9 cellular contexts compared by ENCODE assay signal in genomic region chr6:35317483-35318199, GRCh38. TPM values are rescaled to one million over a fixed set of nuclear protein-coding genes. Genes with fewer than 3 reads are reported as not detected.
DNase-seq lines count a peak whose midpoint lies in the region; ATAC-seq and TF ChIP-seq lines count a peak whose summit lies in the region.
"Had no signal": no experiment of that assay in that cellular context is flagged by ENCODE, and none has a peak within 500 bp of the region (broad histone marks: within the 10 kb centered on the region; RNA-seq: fewer than 3 reads in every experiment).

No MANE protein-coding gene starts in this region.

- DNase-seq in NCI-H345 treated with DMSO at 0.1 percent for 48 hours (lab: John Stamatoyannopoulos, UW; ENCODE audit: unreplicated experiment) (peak; percentile 40), NCI-H345 (lab: John Stamatoyannopoulos, UW) (no peak), MCF 10A (ENCODE audit: unreplicated experiment) (no peak), left colon (no peak)
- no peak for DNase-seq in stimulated activated CD4-positive, alpha-beta T cell treated with anti-CD3 and anti-CD28 coated beads, Interleukin-4, amount 100 ng/mL, for 4 hours
- DNase-seq in effector CD4-positive, alpha-beta T cell, result no peak

- no peak overlapping the region for H3K27ac Mint-ChIP-seq in MCF 10A (ENCODE audit: low read depth, unreplicated experiment)

- peaks cover 38% of the 10 kb centered on the region for H3K36me3 Mint-ChIP-seq in MCF 10A (ENCODE audit: insufficient read depth, unreplicated experiment)

- CTCF ChIA-PET in MCF 10A (lab: Yijun Ruan, JAX), result interaction anchor here (0.5 to 1.5 kb wide), 3 partner anchors 10 to 33 kb away, joined by 3 to 5 read pairs (median 3); no protein-coding TSS in a partner anchor

- intact Hi-C loops in MCF 10A (cut with micrococcal nuclease), result no loop called here
- intact Hi-C loops in left colon (cut with DNase I, micrococcal nuclease), result no loop called here

- POLR2A ChIA-PET in MCF 10A (lab: Yijun Ruan, JAX), result no interaction called here

- H3K4me1 Mint-ChIP-seq in MCF 10A (ENCODE audit: insufficient read depth, unreplicated experiment), result peaks cover 10% of the 10 kb centered on the region

- peak overlapping the region; percentile 77 for H3K4me3 Mint-ChIP-seq in MCF 10A (ENCODE audit: unreplicated experiment)

- BruUV-seq in MCF 10A (replicated peaks; lab: Mats Ljungman, UMichigan), result no TSS peak

- no peaks in the 10 kb centered on the region for H3K9me3 Mint-ChIP-seq in MCF 10A (ENCODE audit: unreplicated experiment)

- TF ChIP-seq CTCF in MCF 10A (IDR thresholded peaks at IDR 0.05; ENCODE audit: unreplicated experiment), result no peak

- H3K27ac ChIP-seq in temporal lobe (ENCODE audit: low read depth, low read length), result peak overlapping the region; percentile 9
- H3K27ac ChIP-seq: BLaER1 had no signal

- H3K27me3 Mint-ChIP-seq in MCF 10A (ENCODE audit: insufficient read depth, unreplicated experiment), result no peaks in the 10 kb centered on the region

- peak; percentile 51 for ATAC-seq in left colon
- no peak for ATAC-seq in GM18868 (IDR thresholded peaks at IDR 0.05; ENCODE audit: unreplicated experiment)

RNA-seq across cellular contexts. Expression of gene DEF6, which starts 20.0 kb away (rescaled TPM):
- 17.8 and 23.1 TPM in 2 replicates for total RNA-seq in MCF 10A (2022)
- total RNA-seq in left colon, result 10 to 100 TPM; 10.3 to 10.5 TPM
- total RNA-seq in temporal lobe, result 0.49 TPM

RNA-seq across cellular contexts. Expression of gene PPARD, which starts 24.7 kb away (rescaled TPM):
- 13.8 and 16.8 TPM in 2 replicates for total RNA-seq in MCF 10A (2022)
- total RNA-seq in left colon, result 10 to 100 TPM; 36.0 to 68.0 TPM
- 4.2 TPM for total RNA-seq in temporal lobe

RNA-seq across cellular contexts. Expression of gene ZNF76, which starts 58.1 kb away (rescaled TPM):
- 28.0 and 28.4 TPM in 2 replicates for total RNA-seq in MCF 10A (2022)
- 10 to 100 TPM; 29.1 to 33.5 TPM for total RNA-seq in left colon
- 12.0 TPM for total RNA-seq in temporal lobe
